In the genomic region with DNA sequence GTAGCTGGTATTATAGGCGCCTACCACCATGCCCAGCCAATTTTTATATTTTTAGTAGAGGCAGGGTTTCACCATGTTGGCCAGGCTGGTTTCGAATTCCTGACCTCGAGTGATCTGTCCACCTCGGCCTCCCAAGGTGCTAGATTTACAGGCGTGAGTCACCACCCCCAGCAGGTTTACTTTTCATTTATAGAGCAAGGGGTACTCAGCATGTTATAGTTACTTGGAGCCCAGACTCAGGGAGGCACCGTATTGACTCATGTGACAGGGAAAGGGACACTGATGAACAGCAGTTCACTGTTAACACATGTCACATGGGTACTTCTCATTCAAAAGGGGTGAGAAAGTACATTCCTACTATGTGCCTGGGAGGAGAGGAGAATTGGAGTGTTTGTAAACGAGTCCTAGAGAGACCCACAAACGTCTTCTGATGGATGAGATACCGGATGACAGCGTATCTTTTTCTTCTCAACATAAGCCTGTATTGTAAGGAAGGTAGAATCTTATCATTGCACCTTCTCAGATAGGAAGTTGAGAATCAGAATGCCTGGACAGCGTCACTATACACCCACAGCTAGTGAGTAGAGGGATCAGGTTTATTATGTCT, we compare ENCODE assay signal across 30 cellular contexts.
DNase-seq lines count a peak whose midpoint lies in the region; ATAC-seq and TF ChIP-seq lines count a peak whose summit lies in the region.
"Had no signal": no experiment of that assay in that cellular context is flagged by ENCODE, and none has a peak within 500 bp of the region (broad histone marks: within the 10 kb centered on the region; RNA-seq: fewer than 3 reads in every experiment).

No MANE protein-coding gene starts in this region.

- H3K36me3 ChIP-seq in mammary epithelial cell (ENCODE audit: insufficient read depth, low read length): no peaks in the 10 kb centered on the region
- H3K36me3 ChIP-seq: adrenal gland, right lobe of liver, spleen, thoracic aorta, uterus had no signal

- no peak for ATAC-seq in stimulated activated effector memory CD8-positive, alpha-beta T cell treated with anti-CD3 and anti-CD28 coated beads, Interleukin-12 subunit alpha, Interleukin-12 subunit beta, amount 100 ng/mL, for 72 hours
- ATAC-seq: activated CD4-positive, CD25-positive, alpha-beta regulatory T cell treated with anti-CD3 and anti-CD28 coated beads, Interleukin-2, amount 50 U/mL, for 24 hours; body of pancreas; right lobe of liver; stimulated activated naive CD8-positive, alpha-beta T cell treated with anti-CD3 and anti-CD28 coated beads, Interleukin-15, amount 100 ng/mL, for 72 hours had no signal

- H3K4me2 ChIP-seq in mammary epithelial cell (ENCODE audit: insufficient read depth, low read depth, low read length): no peak overlapping the region

- no peaks in the 10 kb centered on the region for H3K4me1 Mint-ChIP-seq in MCF 10A (ENCODE audit: insufficient read depth, unreplicated experiment)
- no peaks in the 10 kb centered on the region for H3K4me1 Mint-ChIP-seq in stimulated activated effector memory CD8-positive, alpha-beta T cell treated with anti-CD3 and anti-CD28 coated beads, Interleukin-12 subunit alpha, Interleukin-12 subunit beta, amount 100 ng/mL, for 72 hours
- H3K4me1 Mint-ChIP-seq: memory B cell; stimulated activated naive CD8-positive, alpha-beta T cell treated with anti-CD3 and anti-CD28 coated beads, Interleukin-15, amount 100 ng/mL, for 72 hours had no signal

- no peaks in the 10 kb centered on the region for H3K79me2 ChIP-seq in mammary epithelial cell (ENCODE audit: insufficient read depth, low read length)

- TF ChIP-seq CTCF in MCF 10A (IDR thresholded peaks at IDR 0.05; ENCODE audit: unreplicated experiment): no peak
- no peak for TF ChIP-seq CTCF in mammary epithelial cell (conservative IDR thresholded peaks at IDR 0.05 in 1 of 2, IDR thresholded peaks at IDR 0.05 in 1 of 2; ENCODE audit: extremely low read depth in 1 of 2, insufficient read depth in 1 of 2, low read depth in 1 of 2, low read length in 2 of 2)

- no peak overlapping the region for H2AFZ ChIP-seq in mammary epithelial cell (ENCODE audit: low read depth, low read length)

- no peak overlapping the region for H3K4me3 ChIP-seq in mammary epithelial cell (replicated peaks in 1 of 3; ENCODE audit: insufficient read depth in 1 of 3, low read depth in 2 of 3, low read length in 3 of 3)
- H3K4me3 ChIP-seq: adrenal gland, body of pancreas, right lobe of liver, SK-N-MC, spleen, thoracic aorta, uterus had no signal

- CTCF ChIA-PET in MCF 10A (lab: Yijun Ruan, JAX) (no interaction called here), mammary epithelial cell (lab: Charles Lee; ENCODE audit: low non-redundant PET) (no interaction called here)

- H3K4me1 ChIP-seq in mammary epithelial cell (ENCODE audit: insufficient read depth, low read length): no peaks in the 10 kb centered on the region
- H3K4me1 ChIP-seq: adrenal gland, body of pancreas, right lobe of liver, spleen had no signal

- intact Hi-C loops in MCF 10A (cut with micrococcal nuclease): no loop called here
- intact Hi-C loops in mammary epithelial cell (cut with micrococcal nuclease): no loop called here

- BruUV-seq in MCF 10A (replicated peaks; lab: Mats Ljungman, UMichigan): no TSS peak
- BruUV-seq in mammary epithelial cell (replicated peaks; lab: Mats Ljungman, UMichigan): no TSS peak

- no peaks in the 10 kb centered on the region for H3K36me3 Mint-ChIP-seq in MCF 10A (ENCODE audit: insufficient read depth, unreplicated experiment)
- H3K36me3 Mint-ChIP-seq in stimulated activated effector memory CD8-positive, alpha-beta T cell treated with anti-CD3 and anti-CD28 coated beads, Interleukin-12 subunit alpha, Interleukin-12 subunit beta, amount 100 ng/mL, for 72 hours: no peaks in the 10 kb centered on the region
- H3K36me3 Mint-ChIP-seq: memory B cell had no signal

- in situ Hi-C loops in mammary epithelial cell (cut with MboI; ENCODE audit: low sequenced_read_pairs in 2 of 2): no loop called here

- dilution Hi-C loops in mammary epithelial cell (cut with HindIII; ENCODE audit: low sequenced_read_pairs): no loop called here

- H3K9me3 ChIP-seq in mammary epithelial cell (replicated peaks; ENCODE audit: insufficient read depth, low read length): no peaks in the 10 kb centered on the region
- H3K9me3 ChIP-seq: adrenal gland, body of pancreas, right lobe of liver, spleen, thoracic aorta, uterus had no signal

- no peaks in the 10 kb centered on the region for H3K9me3 Mint-ChIP-seq in MCF 10A (ENCODE audit: unreplicated experiment)
- peaks cover 3% of the 10 kb centered on the region for H3K9me3 Mint-ChIP-seq in stimulated activated effector memory CD8-positive, alpha-beta T cell treated with anti-CD3 and anti-CD28 coated beads, Interleukin-12 subunit alpha, Interleukin-12 subunit beta, amount 100 ng/mL, for 72 hours
- H3K9me3 Mint-ChIP-seq: memory B cell; stimulated activated naive CD8-positive, alpha-beta T cell treated with anti-CD3 and anti-CD28 coated beads, Interleukin-15, amount 100 ng/mL, for 72 hours had no signal

- DNase-seq in MCF 10A (ENCODE audit: unreplicated experiment) (peak; percentile 0), mammary epithelial cell (no peak), T1000 (lab: John Stamatoyannopoulos, UW) (peak; percentile 1), islet precursor cell (peak; percentile 83), renal cortical epithelial cell (ENCODE audit: low read depth) (peak; percentile 7), NCI-H2029 treated with DMSO at 0.1 percent for 48 hours (lab: John Stamatoyannopoulos, UW) (no peak)
- DNase-seq in stimulated activated effector memory CD8-positive, alpha-beta T cell treated with anti-CD3 and anti-CD28 coated beads, Interleukin-12 subunit alpha, Interleukin-12 subunit beta, amount 100 ng/mL, for 72 hours (ENCODE audit: low spot score in 2 of 2): no peak
- no peak for DNase-seq in stimulated activated CD4-positive, alpha-beta T cell treated with anti-CD3 and anti-CD28 coated beads, Interleukin-2, amount 100 ng/mL, for 24 hours
- DNase-seq: 8988T; activated CD4-positive, alpha-beta T cell treated with anti-CD3 and anti-CD28 coated beads, Interleukin-2, amount 50 U/mL, for 4 hours; activated naive CD4-positive, alpha-beta T cell treated with Interleukin-2 at 50 U/mL for 16 hours; adrenal gland; body of pancreas; dermis blood vessel endothelial cell; DMS79 treated with DMSO at 0.1 percent for 48 hours; KG1; NCI-H1417; NCI-H2107; NCI-H82; posterior cingulate gyrus; right lobe of liver; spleen; stimulated activated CD8-positive, alpha-beta memory T cell treated with anti-CD3 and anti-CD28 coated beads, Interleukin-4, amount 100 ng/mL, for 48 hours; stimulated activated naive CD8-positive, alpha-beta T cell treated with anti-CD3 and anti-CD28 coated beads, Interleukin-15, amount 100 ng/mL, for 72 hours; uterus had no signal

- peaks cover 20% of the 10 kb centered on the region for H3K27me3 Mint-ChIP-seq in MCF 10A (ENCODE audit: insufficient read depth, unreplicated experiment)
- H3K27me3 Mint-ChIP-seq: stimulated activated naive CD8-positive, alpha-beta T cell treated with anti-CD3 and anti-CD28 coated beads, Interleukin-15, amount 100 ng/mL, for 72 hours had no signal

- POLR2A ChIA-PET in MCF 10A (lab: Yijun Ruan, JAX): no interaction called here

- H3K27ac ChIP-seq in mammary epithelial cell (ENCODE audit: insufficient read depth, low read depth, low read length): no peak overlapping the region
- H3K27ac ChIP-seq: adrenal gland, body of pancreas, right lobe of liver, RWPE1, SK-N-MC, spleen, thoracic aorta had no signal

- H3K9ac ChIP-seq in mammary epithelial cell (ENCODE audit: insufficient read depth, low read length): no peak overlapping the region

- WGBS in mammary epithelial cell (ENCODE audit: low coverage, missing lambda C conversion rate): 74% methylated on average over 10 of the region's 11 CpGs

- H3K27ac Mint-ChIP-seq in MCF 10A (ENCODE audit: low read depth, unreplicated experiment): no peak overlapping the region
- H3K27ac Mint-ChIP-seq in stimulated activated effector memory CD8-positive, alpha-beta T cell treated with anti-CD3 and anti-CD28 coated beads, Interleukin-12 subunit alpha, Interleukin-12 subunit beta, amount 100 ng/mL, for 72 hours: no peak overlapping the region
- H3K27ac Mint-ChIP-seq: memory B cell; stimulated activated naive CD8-positive, alpha-beta T cell treated with anti-CD3 and anti-CD28 coated beads, Interleukin-15, amount 100 ng/mL, for 72 hours had no signal

- no peak overlapping the region for H3K4me3 Mint-ChIP-seq in MCF 10A (ENCODE audit: unreplicated experiment)
- no peak overlapping the region for H3K4me3 Mint-ChIP-seq in stimulated activated effector memory CD8-positive, alpha-beta T cell treated with anti-CD3 and anti-CD28 coated beads, Interleukin-12 subunit alpha, Interleukin-12 subunit beta, amount 100 ng/mL, for 72 hours
- H3K4me3 Mint-ChIP-seq: memory B cell; stimulated activated naive CD8-positive, alpha-beta T cell treated with anti-CD3 and anti-CD28 coated beads, Interleukin-15, amount 100 ng/mL, for 72 hours had no signal

- H3K27me3 ChIP-seq in mammary epithelial cell (ENCODE audit: insufficient read depth, low read length): no peaks in the 10 kb centered on the region
- H3K27me3 ChIP-seq: adrenal gland, body of pancreas, right lobe of liver, uterus had no signal

- H4K20me1 ChIP-seq in mammary epithelial cell (ENCODE audit: insufficient read depth, low read length): no peaks in the 10 kb centered on the region

Comparison
In these comparisons a context has a peak if more than half of its experiments do, and no peak if none do; other contexts are left out.
1. DNase-seq: peak in MCF 10A (single experiment), T1000 (single experiment), islet precursor cell (single experiment) and renal cortical epithelial cell (single experiment); none in mammary epithelial cell (single experiment), stimulated activated effector memory CD8-positive, alpha-beta T cell treated with anti-CD3 and anti-CD28 coated beads, Interleukin-12 subunit alpha, Interleukin-12 subunit beta, amount 100 ng/mL, for 72 hours (0 of 2), NCI-H2029 treated with DMSO at 0.1 percent for 48 hours (single experiment) and stimulated activated CD4-positive, alpha-beta T cell treated with anti-CD3 and anti-CD28 coated beads, Interleukin-2, amount 100 ng/mL, for 24 hours (0 of 2).